31 cellular contexts compared by ENCODE assay signal in the genomic region with DNA sequence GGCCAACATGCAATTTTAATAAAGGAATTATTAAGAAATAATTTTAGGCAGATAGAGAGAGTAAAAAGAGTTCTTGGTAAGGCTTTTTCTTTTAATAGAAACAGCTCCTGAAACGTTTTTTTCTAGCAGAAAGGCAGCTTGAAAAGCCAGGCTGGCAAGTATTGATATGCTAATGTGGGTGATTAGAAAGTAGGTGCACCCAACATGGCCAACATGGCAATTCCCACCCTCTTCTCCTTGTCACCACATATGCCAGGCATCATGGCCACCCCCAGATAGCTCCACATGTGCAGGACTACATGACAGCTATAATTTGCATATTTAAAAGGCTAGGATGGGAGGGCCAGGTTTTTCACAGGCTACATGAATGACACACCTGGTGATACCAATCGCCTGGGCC.
"Had no signal": no experiment of that assay in that cellular context is flagged by ENCODE, and none has a peak within 500 bp of the region (broad histone marks: within the 10 kb centered on the region; RNA-seq: fewer than 3 reads in every experiment).

No MANE protein-coding gene starts in this region.

- H3K36me3 ChIP-seq: ascending aorta, cardiac muscle cell, Peyer's patch, SJSA1 had no signal

- H3K4me1 ChIP-seq: ascending aorta, Peyer's patch, SJSA1 had no signal

- H3K27me3 ChIP-seq: ascending aorta, Peyer's patch, SJSA1 had no signal

- DNase-seq: activated CD4-positive, alpha-beta T cell treated with anti-CD3 and anti-CD28 coated beads for 1 hour; activated CD4-positive, alpha-beta T cell treated with anti-CD3 and anti-CD28 coated beads for 48 hours; activated CD4-positive, alpha-beta T cell treated with anti-CD3 and anti-CD28 coated beads, Interleukin-2, amount 50 U/mL, for 4 hours; activated CD4-positive, CD25-positive, alpha-beta regulatory T cell; activated CD8-positive, alpha-beta T cell treated with anti-CD3 and anti-CD28 coated beads for 36 hours; activated effector memory CD4-positive, alpha-beta T cell treated with anti-CD3 and anti-CD28 coated beads, Interleukin-2, amount 50 U/mL, for 16 hours; activated naive CD4-positive, alpha-beta T cell treated with Interleukin-2 at 50 U/mL for 16 hours; activated naive CD8-positive, alpha-beta T cell treated with anti-CD3 and anti-CD28 coated beads, Interleukin-2, amount 10 ng/mL, durations not matched to agents 7 days and 5 days; activated T-cell treated with anti-CD3 and anti-CD28 coated beads, Interleukin-2, amount 50 U/mL, for 1 hour; activated T-cell treated with anti-CD3 and anti-CD28 coated beads, Interleukin-2, amount 50 U/mL, for 72 hours; amygdala; Karpas-422; NCI-H1105; NCI-H1436; NCI-H187; NCI-H2029 treated with DMSO at 0.1 percent for 48 hours; NCI-H2107; NCI-H2171; NCI-H510A; NK-92 treated with Interleukin-12 subunit alpha and Interleukin-12 subunit beta, amount 100 ng/mL, for 24 hours; PC-3; Peyer's patch; RPMI8226; SHP77 treated with DMSO at 0.1 percent for 48 hours; SK-N-SH had no signal

- H3K9ac ChIP-seq: SK-N-SH had no signal

- ATAC-seq: activated CD8-positive, alpha-beta T cell treated with anti-CD3 and anti-CD28 coated beads for 36 hours; activated T-cell treated with anti-CD3 and anti-CD28 coated beads, Interleukin-2, amount 50 U/mL, for 72 hours; activated T-helper 17 cell treated with anti-CD3 and anti-CD28 coated beads, Interleukin-2, amount 50 U/mL, for 72 hours; PC-3 had no signal

- H3K4me3 ChIP-seq: ascending aorta, cardiac muscle cell, coronary artery, Peyer's patch, SJSA1 had no signal

- H3K9me3 ChIP-seq: ascending aorta, Peyer's patch, SJSA1, SK-N-SH had no signal

- H3K27ac ChIP-seq: ascending aorta, cardiac muscle cell, coronary artery, Peyer's patch, SJSA1, VCaP had no signal
